15 cellular contexts compared by ENCODE assay signal in the genomic region with DNA sequence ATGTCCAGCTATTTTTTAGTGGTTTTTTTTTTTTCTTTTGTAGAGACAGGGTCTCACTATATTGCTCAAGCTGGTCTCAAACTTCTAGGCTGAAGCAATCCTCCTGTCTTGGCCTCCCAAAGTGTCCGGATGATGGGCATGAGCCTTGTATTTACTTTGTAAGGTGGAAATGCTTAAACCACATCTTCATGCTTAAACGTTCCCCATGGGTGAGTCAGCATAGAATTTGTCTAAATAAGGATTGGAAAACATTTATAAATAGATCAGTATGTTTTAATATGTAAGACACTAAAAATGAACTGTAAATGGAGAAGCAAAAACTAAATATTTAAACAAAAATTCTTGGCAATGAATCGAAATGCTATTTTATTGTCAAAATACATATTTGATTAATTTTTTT.
DNase-seq lines count a peak whose midpoint lies in the region; ATAC-seq and FAIRE-seq lines count a peak whose summit lies in the region.
"Had no signal": no experiment of that assay in that cellular context is flagged by ENCODE, and none has a peak within 500 bp of the region (broad histone marks: within the 10 kb centered on the region; RNA-seq: fewer than 3 reads in every experiment).

No MANE protein-coding gene starts in this region.

- no peak for FAIRE-seq in GM19239 (lab: Jason Lieb, UNC)

- no peak for ATAC-seq in GM21390 (IDR thresholded peaks at IDR 0.05; ENCODE audit: unreplicated experiment)

- DNase-seq in EL (peak; percentile 73), NCI-H226 (peak; percentile 9), brain pericyte (ENCODE audit: low read depth, low spot score) (peak; percentile 20), myocyte (ENCODE audit: low read depth) (peak; percentile 56), germinal center (ENCODE audit: low spot score) (no peak), GM19239 (ENCODE audit: insufficient read length, low spot score) (no peak), NCI-H2171 treated with DMSO at 0.1 percent for 48 hours (lab: John Stamatoyannopoulos, UW) (no peak)
- DNase-seq: activated effector memory CD4-positive, alpha-beta T cell treated with Interleukin-2 at 50 U/mL for 16 hours; C1 segment of cervical spinal cord; DMS153; foreskin melanocyte; NCI-H2029 treated with DMSO at 0.1 percent for 48 hours; NCI-H69; stomach had no signal

Comparison
In these comparisons a context has a peak if more than half of its experiments do, and no peak if none do; other contexts are left out.
1. DNase-seq: peak in EL (single experiment), NCI-H226 (single experiment), brain pericyte (single experiment) and myocyte (single experiment); none in germinal center (single experiment), GM19239 (single experiment) and NCI-H2171 treated with DMSO at 0.1 percent for 48 hours (single experiment).